In genomic region chr22:30547188-30547587, GRCh38 we compare ENCODE assay signal across 1 cellular context.
TF ChIP-seq lines count a peak whose summit lies in the region.

No MANE protein-coding gene starts in this region.

TF ChIP-seq in K562, 482 proteins besides CTCF, POLR2A, EP300 and RAD21:
- TF ChIP-seq, protein P1, sequence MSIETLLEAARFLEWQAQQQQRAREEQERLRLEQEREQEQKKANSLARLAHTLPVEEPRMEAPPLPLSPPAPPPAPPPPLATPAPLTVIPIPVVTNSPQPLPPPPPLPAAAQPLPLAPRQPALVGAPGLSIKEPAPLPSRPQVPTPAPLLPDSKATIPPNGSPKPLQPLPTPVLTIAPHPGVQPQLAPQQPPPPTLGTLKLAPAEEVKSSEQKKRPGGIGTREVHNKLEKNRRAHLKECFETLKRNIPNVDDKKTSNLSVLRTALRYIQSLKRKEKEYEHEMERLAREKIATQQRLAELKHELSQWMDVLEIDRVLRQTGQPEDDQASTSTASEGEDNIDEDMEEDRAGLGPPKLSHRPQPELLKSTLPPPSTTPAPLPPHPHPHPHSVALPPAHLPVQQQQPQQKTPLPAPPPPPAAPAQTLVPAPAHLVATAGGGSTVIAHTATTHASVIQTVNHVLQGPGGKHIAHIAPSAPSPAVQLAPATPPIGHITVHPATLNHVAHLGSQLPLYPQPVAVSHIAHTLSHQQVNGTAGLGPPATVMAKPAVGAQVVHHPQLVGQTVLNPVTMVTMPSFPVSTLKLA (conservative IDR thresholded peaks at IDR 0.05): no peak
- TF ChIP-seq RFX7 (CRISPR knock-in tag; IDR thresholded peaks at IDR 0.05) (no peak), NFIX (CRISPR knock-in tag; IDR thresholded peaks at IDR 0.05; ENCODE audit: low read depth) (no peak), CSDE1 (IDR thresholded peaks at IDR 0.05) (no peak), POLR2H (tag; IDR thresholded peaks at IDR 0.05; ENCODE audit: low read depth) (no peak), COPS2 (conservative IDR thresholded peaks at IDR 0.05) (no peak), ZC3H11A (IDR thresholded peaks at IDR 0.05; ENCODE audit: low read depth, low read length) (no peak), CAMTA2 (CRISPR knock-in tag; conservative IDR thresholded peaks at IDR 0.05) (no peak), SMARCA5 (IDR thresholded peaks at IDR 0.05) (no peak), FOXK2 (conservative IDR thresholded peaks at IDR 0.05 in 1 of 2, IDR thresholded peaks at IDR 0.05 in 1 of 2; ENCODE audit: low read depth in 2 of 2) (no peak), ZNF639 (CRISPR knock-in tag; conservative IDR thresholded peaks at IDR 0.05 in 1 of 2, IDR thresholded peaks at IDR 0.05 in 1 of 2) (no peak), RNF2 (IDR thresholded peaks at IDR 0.05) (no peak), CCAR2 (IDR thresholded peaks at IDR 0.05; ENCODE audit: low read depth, low read length) (no peak), SP1 (CRISPR knock-in tag; IDR thresholded peaks at IDR 0.05) (no peak), ERF (CRISPR knock-in tag; IDR thresholded peaks at IDR 0.05) (no peak)
